ENCODE assay signal across 9 cellular contexts in genomic region chr12:66055837-66056319, GRCh38.
A peak's percentile ranks its signal among the peaks of the same experiment; 100 is the strongest.
DNase-seq lines count a peak whose midpoint lies in the region; ATAC-seq and TF ChIP-seq lines count a peak whose summit lies in the region.
"Had no signal": no experiment of that assay in that cellular context is flagged by ENCODE, and none has a peak within 500 bp of the region (broad histone marks: within the 10 kb centered on the region; RNA-seq: fewer than 3 reads in every experiment).

No MANE protein-coding gene starts in this region.

- no peaks in the 10 kb centered on the region for H3K36me3 ChIP-seq in gastrocnemius medialis
- no peaks in the 10 kb centered on the region for H3K36me3 ChIP-seq in PC-9 (ENCODE audit: low read depth)

- no peaks in the 10 kb centered on the region for H4K20me1 ChIP-seq in PC-9 (ENCODE audit: insufficient read depth)

- no peaks in the 10 kb centered on the region for H3K79me2 ChIP-seq in PC-9 (ENCODE audit: low read depth)

- in situ Hi-C loops in gastrocnemius medialis (cut with MboI; ENCODE audit: low sequenced_read_pairs in 4 of 4), result no loop called here

- ATAC-seq in GM19452 (IDR thresholded peaks at IDR 0.05; ENCODE audit: unreplicated experiment) (peak; percentile 73), HG02973 (IDR thresholded peaks at IDR 0.05; ENCODE audit: unreplicated experiment) (peak; percentile 80), gastrocnemius medialis (no peak)

- POLR2A ChIA-PET in PC-9 (lab: Charles Lee; ENCODE audit: unreplicated experiment), result no interaction called here

- H3K27ac ChIP-seq in gastrocnemius medialis (no peak overlapping the region), PC-9 (no peak overlapping the region)

- H3K9me3 ChIP-seq in gastrocnemius medialis (no peaks in the 10 kb centered on the region), PC-9 (ENCODE audit: insufficient read depth, low read depth) (no peaks in the 10 kb centered on the region)

- BruUV-seq in PC-9 (replicated peaks; lab: Mats Ljungman, UMichigan), result no TSS peak

- H3K9me2 ChIP-seq in PC-9 (ENCODE audit: insufficient read depth), result no peaks in the 10 kb centered on the region

- CTCF ChIA-PET in PC-9 (lab: Charles Lee), result no interaction called here

- H3K27me3 ChIP-seq in gastrocnemius medialis, result no peaks in the 10 kb centered on the region
- H3K27me3 ChIP-seq in PC-9 (ENCODE audit: insufficient read depth, low read depth), result no peaks in the 10 kb centered on the region

- no peak for TF ChIP-seq POLR2A in gastrocnemius medialis (IDR thresholded peaks at IDR 0.05)

- H3K4me3 ChIP-seq in GM12865 (ENCODE audit: low read depth, low read length) (no peak overlapping the region), gastrocnemius medialis (no peak overlapping the region), PC-9 (no peak overlapping the region)

- no peaks in the 10 kb centered on the region for H3F3A ChIP-seq in PC-9 (ENCODE audit: insufficient read depth, low read depth)

- H3K4me2 ChIP-seq in PC-9, result no peak overlapping the region

- no peaks in the 10 kb centered on the region for H3K4me1 ChIP-seq in gastrocnemius medialis
- no peaks in the 10 kb centered on the region for H3K4me1 ChIP-seq in PC-9 (replicated peaks; ENCODE audit: insufficient read depth)

- no peak overlapping the region for H2AFZ ChIP-seq in PC-9

- intact Hi-C loops in gastrocnemius medialis (cut with DNase I; ENCODE audit: low total_unique reads) (no loop called here), PC-9 (cut with micrococcal nuclease; ENCODE audit: unreplicated experiment) (no loop called here)

- peak; percentile 84 for DNase-seq in GM12865 (ENCODE audit: low read depth)
- peak; percentile 17 for DNase-seq in NCI-H446 treated with DMSO at 0.1 percent for 48 hours (lab: John Stamatoyannopoulos, UW)
- DNase-seq in NCI-H226, result no peak
- DNase-seq in gastrocnemius medialis, result no peak
- no peak for DNase-seq in NCI-H128 (lab: John Stamatoyannopoulos, UW; ENCODE audit: unreplicated experiment)
- no peak for DNase-seq in PC-9
- DNase-seq: NCI-H524 had no signal

- no peak for TF ChIP-seq CTCF in GM12865 (IDR thresholded peaks at IDR 0.05; ENCODE audit: insufficient read depth, low read depth, low read length, missing control alignments)
- TF ChIP-seq CTCF in gastrocnemius medialis (IDR thresholded peaks at IDR 0.05 in 4 of 5, conservative IDR thresholded peaks at IDR 0.05 in 1 of 5), result no peak
- TF ChIP-seq CTCF in PC-9 (conservative IDR thresholded peaks at IDR 0.05), result no peak

Comparison
In these comparisons a context has a peak if more than half of its experiments do, and no peak if none do; other contexts are left out.
1. DNase-seq: peak in GM12865 (single experiment) and NCI-H446 treated with DMSO at 0.1 percent for 48 hours (single experiment); none in NCI-H226 (single experiment), gastrocnemius medialis (0 of 2), NCI-H128 (single experiment) and PC-9 (0 of 2).
2. ATAC-seq: peak in GM19452 (single experiment) and HG02973 (single experiment); none in gastrocnemius medialis (0 of 2).